37 cellular contexts compared by ENCODE assay signal in the genomic region with DNA sequence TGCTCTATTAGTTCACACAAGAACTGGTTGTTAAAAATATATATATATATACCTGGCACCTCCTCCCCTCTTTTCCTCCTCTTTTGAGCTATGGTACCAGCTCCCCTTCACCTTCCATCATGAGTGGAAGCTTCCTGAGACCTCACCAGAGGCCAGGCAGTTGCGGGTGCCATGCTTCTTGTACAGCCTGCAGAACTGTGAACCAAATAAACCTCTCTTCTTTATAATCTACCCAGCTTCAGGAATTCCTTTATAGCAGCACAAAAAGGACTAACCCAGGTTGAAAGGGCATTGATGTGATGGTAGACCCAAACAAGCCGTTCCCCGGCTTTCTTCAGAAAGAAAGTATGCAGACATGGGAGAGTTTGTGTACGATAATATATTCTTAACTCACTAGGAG. TPM values are rescaled to one million over a fixed set of nuclear protein-coding genes. Genes with fewer than 3 reads are reported as not detected.
DNase-seq lines count a peak whose midpoint lies in the region; ATAC-seq, FAIRE-seq and TF ChIP-seq lines count a peak whose summit lies in the region.
"Had no signal": no experiment of that assay in that cellular context is flagged by ENCODE, and none has a peak within 500 bp of the region (broad histone marks: within the 10 kb centered on the region; RNA-seq: fewer than 3 reads in every experiment).

No MANE protein-coding gene starts in this region.

- no peak overlapping the region for H3K9ac ChIP-seq in K562 (ENCODE audit: insufficient read depth in 1 of 2, low read depth in 2 of 2, low read length in 2 of 2)
- H3K9ac ChIP-seq: BLaER1; BLaER1 treated with 17β-estradiol and CSF1 and Interleukin-3, amounts not matched to agents 10 nM and 100 nM had no signal

- in situ Hi-C loops in K562 (cut with MboI) = no loop called here

- H3K27ac Mint-ChIP-seq in progenitor cell of endocrine pancreas = peak overlapping the region; percentile 17
- H3K27ac Mint-ChIP-seq: B cell; CD14-positive monocyte; CD4-positive, alpha-beta memory T cell; CD4-positive, alpha-beta T cell; CD4-positive, CD25-positive, alpha-beta regulatory T cell; CD8-positive, alpha-beta memory T cell; CD8-positive, alpha-beta T cell had no signal

- FAIRE-seq in K562 (lab: Jason Lieb, UNC) = no peak
- FAIRE-seq: A204.1, A549, D721Med had no signal

- H3K4me2 ChIP-seq in K562 (ENCODE audit: insufficient read depth, low read length) = no peak overlapping the region
- H3K4me2 ChIP-seq: A549; BLaER1; BLaER1 treated with 17β-estradiol and CSF1 and Interleukin-3, amounts not matched to agents 10 nM and 100 nM had no signal

- no peaks in the 10 kb centered on the region for H3K27me3 Mint-ChIP-seq in progenitor cell of endocrine pancreas
- H3K27me3 Mint-ChIP-seq: CD4-positive, alpha-beta T cell had no signal

- no peaks in the 10 kb centered on the region for H3K9me1 ChIP-seq in K562 (ENCODE audit: control insufficient read depth, insufficient read depth, low read length)

- no peaks in the 10 kb centered on the region for H3K36me3 Mint-ChIP-seq in progenitor cell of endocrine pancreas (ENCODE audit: insufficient read depth)
- H3K36me3 Mint-ChIP-seq: CD14-positive monocyte; CD4-positive, alpha-beta memory T cell; CD4-positive, CD25-positive, alpha-beta regulatory T cell; CD8-positive, alpha-beta memory T cell; CD8-positive, alpha-beta T cell had no signal

- H3K27me3 ChIP-seq in K562 (ENCODE audit: control insufficient read depth in 2 of 2, insufficient read depth in 2 of 2, low read length in 2 of 2) = peaks cover 59 to 63% of the 10 kb centered on the region in 2 experiments
- H3K27me3 ChIP-seq: BLaER1; BLaER1 treated with 17β-estradiol and CSF1 and Interleukin-3, amounts not matched to agents 10 nM and 100 nM had no signal

- H3K27ac ChIP-seq in K562 (ENCODE audit: extremely low read depth, low read depth, low read length) = no peak overlapping the region
- H3K27ac ChIP-seq: 22Rv1; A549; BLaER1; BLaER1 treated with 17β-estradiol and CSF1 and Interleukin-3, amounts not matched to agents 10 nM and 100 nM; C4-2B had no signal

- CTCF ChIA-PET in K562 (lab: Yijun Ruan, JAX; ENCODE audit: low intra/inter-chr PET ratio) (interaction anchor here (0.6 kb wide), 1 partner anchor 171 kb away, joined by 3 read pairs; no protein-coding TSS in a partner anchor), HEK293T (lab: Yijun Ruan, JAX) (no interaction called here)

- no peak for TF ChIP-seq POLR2A in K562 (conservative IDR thresholded peaks at IDR 0.05)

- DNase-seq in K562 (ENCODE audit: extremely low read depth in 1 of 4, low spot score in 3 of 4) (no peak), islet precursor cell (peak; percentile 18), progenitor cell of endocrine pancreas (ENCODE audit: low spot score, unreplicated experiment) (no peak), cerebellar nuclear complex (lab: John Stamatoyannopoulos, UW) (no peak), SIG-M5 treated with dmso at 0.1 percent for 504 hours (lab: John Stamatoyannopoulos, UW; ENCODE audit: unreplicated experiment) (no peak), HEK293T (ENCODE audit: extremely low spot score) (no peak)
- DNase-seq: 8988T; ACHN; AML-193; BE2C; C1 segment of cervical spinal cord; Caco-2; Calu3; CD4-positive, alpha-beta memory T cell; CD4-positive, alpha-beta T cell; CD4-positive, CD25-positive, alpha-beta regulatory T cell; CD8-positive, alpha-beta memory T cell; COR-L47; DMS 273 treated with DMSO at 0.1 percent for 48 hours; DMS153; DMS53; DMS79; DMS79 treated with DMSO at 0.1 percent for 48 hours; DND-41; EL had no signal

- POLR2A ChIA-PET in K562 (lab: Yijun Ruan, JAX) (interaction anchor here (1.6 to 2.0 kb wide), 3 partner anchors 12 to 18 kb away, joined by 4 to 7 read pairs (median 5); no protein-coding TSS in a partner anchor), HEK293T (lab: Yijun Ruan, JAX) (no interaction called here)

- no peaks in the 10 kb centered on the region for H3K9me3 ChIP-seq in K562 (replicated peaks; ENCODE audit: control insufficient read depth, insufficient read depth, low read depth, low read length)
- H3K9me3 ChIP-seq: A549; BE2C; BLaER1; BLaER1 treated with 17β-estradiol and CSF1 and Interleukin-3, amounts not matched to agents 10 nM and 100 nM; Caco-2 had no signal

- peaks cover 4% of the 10 kb centered on the region for H3K4me1 Mint-ChIP-seq in progenitor cell of endocrine pancreas (ENCODE audit: low read depth)
- H3K4me1 Mint-ChIP-seq: B cell; CD14-positive monocyte; CD4-positive, alpha-beta memory T cell; CD4-positive, CD25-positive, alpha-beta regulatory T cell; CD8-positive, alpha-beta memory T cell had no signal

- BruUV-seq in K562 (replicated peaks; lab: Mats Ljungman, UMichigan) = no TSS peak

- H3K4me3 ChIP-seq in K562 = no peak overlapping the region
- H3K4me3 ChIP-seq: A549; BLaER1; BLaER1 treated with 17β-estradiol and CSF1 and Interleukin-3, amounts not matched to agents 10 nM and 100 nM had no signal

- TF ChIP-seq CTCF in K562 (IDR thresholded peaks at IDR 0.05 in 2 of 3, conservative IDR thresholded peaks at IDR 0.05 in 1 of 3; ENCODE audit: insufficient read depth in 2 of 3, low read depth in 1 of 3, low read length in 3 of 3) (no peak), progenitor cell of endocrine pancreas (IDR thresholded peaks at IDR 0.05; ENCODE audit: unreplicated experiment) (no peak)

- no peak overlapping the region for H2AFZ ChIP-seq in K562 (ENCODE audit: low read depth, low read length)

- WGBS in K562 (ENCODE audit: insufficient coverage, low coverage, missing lambda C conversion rate) = 2% methylated on average over 4 of the region's 4 CpGs

- no peaks in the 10 kb centered on the region for H4K20me1 ChIP-seq in K562 (replicated peaks; ENCODE audit: control insufficient read depth, insufficient read depth, low read length)
- H4K20me1 ChIP-seq: BLaER1; BLaER1 treated with 17β-estradiol and CSF1 and Interleukin-3, amounts not matched to agents 10 nM and 100 nM had no signal

- H3K36me3 ChIP-seq in K562 (ENCODE audit: control insufficient read depth, insufficient read depth, low read length) = no peaks in the 10 kb centered on the region
- H3K36me3 ChIP-seq: BE2C; BLaER1; BLaER1 treated with 17β-estradiol and CSF1 and Interleukin-3, amounts not matched to agents 10 nM and 100 nM had no signal

- no peak for TF ChIP-seq RAD21 in K562 (CRISPR knock-in tag; conservative IDR thresholded peaks at IDR 0.05 in 1 of 2, IDR thresholded peaks at IDR 0.05 in 1 of 2)

- H3K79me2 ChIP-seq in K562 (ENCODE audit: control insufficient read depth, insufficient read depth, low read length) = no peaks in the 10 kb centered on the region

- no peak for ATAC-seq in K562
- ATAC-seq: A549; CD8-positive, alpha-beta T cell had no signal

- H3K4me1 ChIP-seq in K562 (replicated peaks in 1 of 2; ENCODE audit: control insufficient read depth in 2 of 2, insufficient read depth in 2 of 2, low read length in 2 of 2) = no peaks in the 10 kb centered on the region
- H3K4me1 ChIP-seq: A549, BE2C had no signal

- intact Hi-C loops in K562 (cut with micrococcal nuclease) = no loop called here

- H3K9me3 Mint-ChIP-seq in progenitor cell of endocrine pancreas (ENCODE audit: low read depth) = peaks cover 5% of the 10 kb centered on the region
- H3K9me3 Mint-ChIP-seq: CD4-positive, alpha-beta memory T cell; CD4-positive, alpha-beta T cell; CD4-positive, CD25-positive, alpha-beta regulatory T cell; CD8-positive, alpha-beta memory T cell; CD8-positive, alpha-beta T cell had no signal

- no peak overlapping the region for H3K4me3 Mint-ChIP-seq in progenitor cell of endocrine pancreas (ENCODE audit: low read depth)
- H3K4me3 Mint-ChIP-seq: B cell; CD14-positive monocyte; CD4-positive, alpha-beta memory T cell; CD4-positive, alpha-beta T cell; CD4-positive, CD25-positive, alpha-beta regulatory T cell; CD8-positive, alpha-beta memory T cell; CD8-positive, alpha-beta T cell had no signal

- TF ChIP-seq EP300 in K562 (IDR thresholded peaks at IDR 0.05; ENCODE audit: low read length) = no peak

RNA-seq across cellular contexts. Expression of a gene that starts 14.9 kb away (rescaled TPM):
- total RNA-seq in K562 (2011; cell fraction: chromatin; rRNA removed; ENCODE audit: low replicate concordance) = 0.16 TPM in 1 of 2 replicates, not detected in the other
- not detected in 2 replicates for total RNA-seq in K562 (2011; cell fraction: nucleolus; rRNA removed)
- total RNA-seq in K562 (2011; cell fraction: nucleoplasm; rRNA removed) = 0.15 TPM in 1 of 2 replicates, not detected in the other
- not detected in 2 replicates for total RNA-seq in K562 (2014; rRNA removed)
- total RNA-seq in K562 (2014; rRNA removed; fragmentation: Illumina TruSeq; extraction: Trizol) = not detected in 2 replicates
- total RNA-seq in K562 (2015; rRNA removed; fragmentation: Illumina TruSeq; extraction: Trizol) = not detected in 2 replicates
- not detected in 2 replicates for total RNA-seq in K562 (2021)
- 0.17 TPM in 1 of 2 replicates, not detected in the other for polyA plus RNA-seq in K562 (2011; rRNA removed)
- polyA plus RNA-seq in K562 (2011; cell fraction: cytosol; rRNA removed) = 0.01 TPM in 1 of 2 replicates, not detected in the other
- 0.07 TPM in 1 of 2 replicates, not detected in the other for polyA plus RNA-seq in K562 (2011; cell fraction: nucleus; rRNA removed)
- 0.18 TPM in 1 of 2 replicates, not detected in the other for polyA plus RNA-seq in K562 (2012)
- polyA plus RNA-seq in K562 (2014; fragmentation: Illumina TruSeq; extraction: Trizol) = not detected in 2 replicates
- polyA plus RNA-seq in K562 (2014; fragmentation: Nextera tagmentation; extraction: Ambion mirVana) = not detected
- polyA plus RNA-seq in K562 (2014; rRNA removed) = not detected in 2 replicates
- polyA minus RNA-seq in K562 (2011; rRNA and poly(A)+ RNA removed) = 0.07 TPM in 1 of 2 replicates, not detected in the other
- not detected in 2 replicates for polyA minus RNA-seq in K562 (2011; cell fraction: cytosol; rRNA and poly(A)+ RNA removed)
- not detected in 2 replicates for polyA minus RNA-seq in K562 (2011; cell fraction: nucleus; rRNA and poly(A)+ RNA removed)
- total RNA-seq in progenitor cell of endocrine pancreas = 4.4 and 7.1 TPM in 2 replicates
- total RNA-seq: A172; CD4-positive, alpha-beta memory T cell; CD8-positive, alpha-beta memory T cell had no signal
- polyA plus RNA-seq: AG04450; CD14-positive monocyte; CD4-positive, alpha-beta memory T cell; CD4-positive, CD25-positive, alpha-beta regulatory T cell; CD8-positive, alpha-beta memory T cell had no signal

RNA-seq across cellular contexts. Expression of a gene that starts 32.5 kb away (rescaled TPM):
- total RNA-seq in K562 (2011; cell fraction: chromatin; rRNA removed; ENCODE audit: low replicate concordance) = 4.6 and 9.1 TPM in 2 replicates
- 5.5 and 5.9 TPM in 2 replicates for total RNA-seq in K562 (2011; cell fraction: nucleolus; rRNA removed)
- total RNA-seq in K562 (2011; cell fraction: nucleoplasm; rRNA removed) = 5.6 and 6.5 TPM in 2 replicates
- total RNA-seq in K562 (2014; rRNA removed) (0.33 and 1.4 TPM in 2 replicates), K562 (2014; rRNA removed; fragmentation: Illumina TruSeq; extraction: Trizol) (0.10 and 0.15 TPM in 2 replicates), K562 (2015; rRNA removed; fragmentation: Illumina TruSeq; extraction: Trizol) (0.40 and 0.79 TPM in 2 replicates), K562 (2021) (0.40 and 0.60 TPM in 2 replicates), progenitor cell of endocrine pancreas (58.4 and 60.2 TPM in 2 replicates)
- polyA plus RNA-seq in K562 (2011; rRNA removed) (3.4 and 4.5 TPM in 2 replicates), K562 (2014; fragmentation: Illumina TruSeq; extraction: Trizol) (0.45 and 0.65 TPM in 2 replicates), K562 (2014; fragmentation: Nextera tagmentation; extraction: Ambion mirVana) (under 1 TPM; 0.06 to 0.20 TPM), K562 (2014; rRNA removed) (0.09 and 0.24 TPM in 2 replicates)
- polyA plus RNA-seq in K562 (2011; cell fraction: cytosol; rRNA removed) = 2.8 and 3.2 TPM in 2 replicates
- polyA plus RNA-seq in K562 (2011; cell fraction: nucleus; rRNA removed) = 10.8 and 11.2 TPM in 2 replicates
- 0.43 and 1.8 TPM in 2 replicates for polyA plus RNA-seq in K562 (2012)
- polyA minus RNA-seq in K562 (2011; rRNA and poly(A)+ RNA removed) = 3.8 and 6.7 TPM in 2 replicates
- 2.5 and 2.6 TPM in 2 replicates for polyA minus RNA-seq in K562 (2011; cell fraction: cytosol; rRNA and poly(A)+ RNA removed)
- 8.3 and 11.8 TPM in 2 replicates for polyA minus RNA-seq in K562 (2011; cell fraction: nucleus; rRNA and poly(A)+ RNA removed)
